Comparison of ENCODE assay signal across 1 cellular context in the genomic region with DNA sequence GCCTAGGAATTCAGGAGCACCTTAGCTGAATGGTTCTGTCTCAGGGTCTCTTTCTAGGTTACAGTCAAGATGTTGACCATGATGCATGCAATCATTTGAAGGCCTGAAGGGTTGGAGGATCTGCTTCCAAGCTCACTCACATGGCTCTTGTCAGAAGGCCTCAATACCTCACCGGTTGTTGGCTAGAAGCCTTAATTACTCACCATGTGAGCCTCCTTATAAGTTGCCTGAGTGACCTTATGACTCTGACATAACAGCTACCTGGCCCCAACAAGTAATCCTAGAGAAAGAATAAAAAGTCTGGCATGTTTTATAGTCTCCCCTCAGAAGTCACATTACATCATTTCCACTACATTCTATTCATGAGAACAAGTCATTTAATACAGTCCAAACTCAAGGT.
TF ChIP-seq lines count a peak whose summit lies in the region.

No MANE protein-coding gene starts in this region.

TF ChIP-seq in HepG2, 621 proteins besides CTCF, POLR2A, EP300 and RAD21 (continued from another document):
- TF ChIP-seq, protein P1, sequence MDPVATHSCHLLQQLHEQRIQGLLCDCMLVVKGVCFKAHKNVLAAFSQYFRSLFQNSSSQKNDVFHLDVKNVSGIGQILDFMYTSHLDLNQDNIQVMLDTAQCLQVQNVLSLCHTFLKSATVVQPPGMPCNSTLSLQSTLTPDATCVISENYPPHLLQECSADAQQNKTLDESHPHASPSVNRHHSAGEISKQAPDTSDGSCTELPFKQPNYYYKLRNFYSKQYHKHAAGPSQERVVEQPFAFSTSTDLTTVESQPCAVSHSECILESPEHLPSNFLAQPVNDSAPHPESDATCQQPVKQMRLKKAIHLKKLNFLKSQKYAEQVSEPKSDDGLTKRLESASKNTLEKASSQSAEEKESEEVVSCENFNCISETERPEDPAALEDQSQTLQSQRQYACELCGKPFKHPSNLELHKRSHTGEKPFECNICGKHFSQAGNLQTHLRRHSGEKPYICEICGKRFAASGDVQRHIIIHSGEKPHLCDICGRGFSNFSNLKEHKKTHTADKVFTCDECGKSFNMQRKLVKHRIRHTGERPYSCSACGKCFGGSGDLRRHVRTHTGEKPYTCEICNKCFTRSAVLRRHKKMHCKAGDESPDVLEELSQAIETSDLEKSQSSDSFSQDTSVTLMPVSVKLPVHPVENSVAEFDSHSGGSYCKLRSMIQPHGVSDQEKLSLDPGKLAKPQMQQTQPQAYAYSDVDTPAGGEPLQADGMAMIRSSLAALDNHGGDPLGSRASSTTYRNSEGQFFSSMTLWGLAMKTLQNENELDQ (CRISPR knock-in tag; IDR thresholded peaks at IDR 0.05; ENCODE audit: borderline replicate concordance) = no peak
- TF ChIP-seq, protein P2, sequence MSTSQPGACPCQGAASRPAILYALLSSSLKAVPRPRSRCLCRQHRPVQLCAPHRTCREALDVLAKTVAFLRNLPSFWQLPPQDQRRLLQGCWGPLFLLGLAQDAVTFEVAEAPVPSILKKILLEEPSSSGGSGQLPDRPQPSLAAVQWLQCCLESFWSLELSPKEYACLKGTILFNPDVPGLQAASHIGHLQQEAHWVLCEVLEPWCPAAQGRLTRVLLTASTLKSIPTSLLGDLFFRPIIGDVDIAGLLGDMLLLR (CRISPR knock-in tag; IDR thresholded peaks at IDR 0.05) = no peak
- TF ChIP-seq BRCA1 (CRISPR knock-in tag; IDR thresholded peaks at IDR 0.05) = no peak
- no peak for TF ChIP-seq MYC (CRISPR knock-in tag; IDR thresholded peaks at IDR 0.05; ENCODE audit: borderline replicate concordance)
- no peak for TF ChIP-seq CCDC6 (CRISPR knock-in tag; IDR thresholded peaks at IDR 0.05)
- TF ChIP-seq ZNF674 (CRISPR knock-in tag; IDR thresholded peaks at IDR 0.05; ENCODE audit: low read depth) = no peak
- TF ChIP-seq, protein P3, sequence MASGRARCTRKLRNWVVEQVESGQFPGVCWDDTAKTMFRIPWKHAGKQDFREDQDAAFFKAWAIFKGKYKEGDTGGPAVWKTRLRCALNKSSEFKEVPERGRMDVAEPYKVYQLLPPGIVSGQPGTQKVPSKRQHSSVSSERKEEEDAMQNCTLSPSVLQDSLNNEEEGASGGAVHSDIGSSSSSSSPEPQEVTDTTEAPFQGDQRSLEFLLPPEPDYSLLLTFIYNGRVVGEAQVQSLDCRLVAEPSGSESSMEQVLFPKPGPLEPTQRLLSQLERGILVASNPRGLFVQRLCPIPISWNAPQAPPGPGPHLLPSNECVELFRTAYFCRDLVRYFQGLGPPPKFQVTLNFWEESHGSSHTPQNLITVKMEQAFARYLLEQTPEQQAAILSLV (CRISPR knock-in tag; IDR thresholded peaks at IDR 0.05; ENCODE audit: borderline replicate concordance) = no peak
- no peak for TF ChIP-seq ZBTB7A (CRISPR knock-in tag; IDR thresholded peaks at IDR 0.05)
- TF ChIP-seq NCOA5 (CRISPR knock-in tag; IDR thresholded peaks at IDR 0.05) = no peak
- TF ChIP-seq JARID2 (CRISPR knock-in tag; IDR thresholded peaks at IDR 0.05; ENCODE audit: insufficient replicate concordance) = no peak
